Comparison of ENCODE assay signal across 10 cellular contexts in genomic region chr7:82600601-82601000, GRCh38.
DNase-seq lines count a peak whose midpoint lies in the region; ATAC-seq and TF ChIP-seq lines count a peak whose summit lies in the region.
"Had no signal": no experiment of that assay in that cellular context is flagged by ENCODE, and none has a peak within 500 bp of the region (broad histone marks: within the 10 kb centered on the region; RNA-seq: fewer than 3 reads in every experiment).

No MANE protein-coding gene starts in this region.

- H3K9ac ChIP-seq in PC-3 (ENCODE audit: low read length): no peak overlapping the region

- CTCF ChIA-PET in PC-3 (lab: Charles Lee): interaction anchor here (0.6 kb wide), 2 partner anchors 126 to 391 kb away, joined by 4 to 10 read pairs; no protein-coding TSS in a partner anchor

- H3K36me3 ChIP-seq in PC-3 (ENCODE audit: low read depth, low read length): no peaks in the 10 kb centered on the region

- H3K27ac ChIP-seq in 22Rv1: no peak overlapping the region
- no peak overlapping the region for H3K27ac ChIP-seq in PC-3 (ENCODE audit: low read length)

- intact Hi-C loops in PC-3 (cut with micrococcal nuclease): loop anchor here (1.0 to 10.0 kb wide), 4 partner anchors 127 to 1106 kb away; no protein-coding TSS in a partner anchor
- intact Hi-C loops in posterior cingulate gyrus (cut with DNase I): loop anchor here (10.0 kb wide), 1 partner anchor 366 kb away; no protein-coding TSS in a partner anchor

- TF ChIP-seq CTCF in 22Rv1 (IDR thresholded peaks at IDR 0.05) (peak; percentile 26), PC-3 (conservative IDR thresholded peaks at IDR 0.05; ENCODE audit: low read depth, low read length) (peak; percentile 37; the same call in 1 of the 2 replicates), epithelial cell of esophagus (IDR thresholded peaks at IDR 0.05; ENCODE audit: insufficient read depth, low read depth, low read length, missing control alignments) (peak; percentile 33)

- no peaks in the 10 kb centered on the region for H3K79me2 ChIP-seq in PC-3 (ENCODE audit: low read length)

- ATAC-seq in PC-3 (peak; percentile 72), HG03342 (IDR thresholded peaks at IDR 0.05; ENCODE audit: unreplicated experiment) (no peak)
- ATAC-seq: naive thymus-derived CD8-positive, alpha-beta T cell had no signal

- no peak overlapping the region for H2AFZ ChIP-seq in PC-3 (ENCODE audit: low read length)

- no peaks in the 10 kb centered on the region for H3K9me3 ChIP-seq in PC-3 (ENCODE audit: low read length)

- DNase-seq in HCEC 1CT (peak; percentile 23), PC-3 (peak; percentile 14), epithelial cell of esophagus (ENCODE audit: low read depth) (peak; percentile 11), posterior cingulate gyrus (no peak), islet precursor cell (no peak)
- DNase-seq in activated CD4-positive, alpha-beta T cell treated with anti-CD3 and anti-CD28 coated beads, Interleukin-2, amount 50 U/mL, for 48 hours: no peak
- DNase-seq: erythroblast; naive thymus-derived CD8-positive, alpha-beta T cell had no signal

- H3K27me3 ChIP-seq in PC-3 (ENCODE audit: low read length): no peaks in the 10 kb centered on the region; the same call in 1 of the 2 replicates

- no peaks in the 10 kb centered on the region for H3K4me1 ChIP-seq in PC-3 (ENCODE audit: insufficient read depth, low read length)

- no peaks in the 10 kb centered on the region for H4K20me1 ChIP-seq in PC-3 (ENCODE audit: low read length)

- H3K4me2 ChIP-seq in PC-3 (ENCODE audit: low read length): no peak overlapping the region

- no peaks in the 10 kb centered on the region for H3F3A ChIP-seq in PC-3 (ENCODE audit: low read length, unreplicated experiment)

- H3K4me3 ChIP-seq in PC-3 (ENCODE audit: low read length): no peak overlapping the region
- no peak overlapping the region for H3K4me3 ChIP-seq in epithelial cell of esophagus (ENCODE audit: low read length)

- no TSS peak for BruUV-seq in PC-3 (replicated peaks; lab: Mats Ljungman, UMichigan)

- no peaks in the 10 kb centered on the region for H3K9me2 ChIP-seq in PC-3 (replicated peaks; ENCODE audit: low read length)

- POLR2A ChIA-PET in PC-3 (lab: Charles Lee; ENCODE audit: unreplicated experiment): interaction anchor here (0.5 kb wide), 1 partner anchor 126 kb away, joined by 7 read pairs; no protein-coding TSS in a partner anchor

Comparison
In these comparisons a context has a peak if more than half of its experiments do, and no peak if none do; other contexts are left out.
1. DNase-seq: peak in HCEC 1CT (single experiment), PC-3 (single experiment) and epithelial cell of esophagus (single experiment); none in posterior cingulate gyrus (0 of 10), activated CD4-positive, alpha-beta T cell treated with anti-CD3 and anti-CD28 coated beads, Interleukin-2, amount 50 U/mL, for 48 hours (0 of 2) and islet precursor cell (single experiment).
2. Peak in every context shown above with its lines, with median percentiles within 50 percentile points of each other: CTCF ChIP-seq.